In the genomic region with DNA sequence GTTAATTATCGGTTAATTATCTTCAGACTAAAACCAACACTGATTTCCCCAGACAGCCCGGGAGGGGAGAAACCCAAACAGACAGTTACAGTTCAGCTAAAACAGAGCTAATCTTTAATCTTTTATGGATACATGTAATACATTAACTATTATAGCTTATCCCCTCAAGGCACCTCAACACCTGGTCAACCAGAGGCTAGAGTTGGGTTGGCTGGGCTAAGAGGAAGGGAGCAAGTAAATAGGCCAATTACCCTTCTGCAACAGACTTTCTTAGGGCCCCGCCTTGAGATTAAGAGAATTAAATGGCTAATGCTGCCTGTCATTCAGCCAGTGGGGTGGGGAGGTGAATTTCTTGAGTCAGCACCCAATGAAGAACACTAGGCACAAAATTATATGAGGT, we compare ENCODE assay signal across 1 cellular context.
A peak's percentile ranks its signal among the peaks of the same experiment; 100 is the strongest.
TF ChIP-seq lines count a peak whose summit lies in the region.

No MANE protein-coding gene starts in this region.

TF ChIP-seq in liver, 16 proteins besides CTCF, POLR2A, EP300 and RAD21 (continued from another document):
- TF ChIP-seq REST (IDR thresholded peaks at IDR 0.05) (peak; percentile 14), HNF4A (conservative IDR thresholded peaks at IDR 0.05) (peak; percentile 46 to 62), NR2F2 (IDR thresholded peaks at IDR 0.05) (peak; percentile 27), FOXA1 (IDR thresholded peaks at IDR 0.05) (no peak), TAF1 (conservative IDR thresholded peaks at IDR 0.05) (no peak)
